Comparison of ENCODE assay signal across 6 cellular contexts in the genomic region with DNA sequence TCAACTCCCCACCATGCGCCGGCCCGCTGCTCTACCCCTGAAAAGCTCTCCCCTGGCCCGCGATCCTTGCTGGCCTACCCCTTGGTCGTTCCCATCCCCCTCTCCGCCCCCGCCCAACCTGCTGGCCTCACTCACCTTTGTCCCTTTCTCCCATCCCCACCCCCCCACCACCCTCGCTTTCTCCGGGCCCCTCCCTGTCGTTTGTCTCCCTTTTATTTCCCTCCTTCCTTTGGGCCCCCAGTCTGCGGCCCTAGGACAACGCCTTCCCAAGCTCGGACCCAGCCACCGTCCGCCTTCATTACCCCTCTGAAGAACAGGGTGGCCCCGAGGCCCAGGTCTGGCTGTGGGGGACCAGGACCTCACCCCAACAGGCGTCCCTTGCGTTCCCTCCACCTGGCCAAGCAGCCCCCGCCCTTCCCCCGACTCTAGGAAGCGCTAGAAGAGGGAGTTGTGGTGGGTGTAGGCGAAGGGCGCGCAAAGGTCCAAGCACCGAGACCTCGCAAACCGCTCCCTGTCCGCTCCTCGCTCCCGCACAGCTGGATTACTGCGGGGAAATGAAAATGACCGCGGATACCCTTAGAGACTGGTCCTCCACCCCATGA. TPM values are rescaled to one million over a fixed set of nuclear protein-coding genes. Genes with fewer than 3 reads are reported as not detected.
DNase-seq lines count a peak whose midpoint lies in the region; ATAC-seq, FAIRE-seq and TF ChIP-seq lines count a peak whose summit lies in the region.

No MANE protein-coding gene starts in this region.

- no peak for TF ChIP-seq CTCF in A549 (IDR thresholded peaks at IDR 0.05)
- TF ChIP-seq CTCF in left lung (IDR thresholded peaks at IDR 0.05) = no peak
- no peak for TF ChIP-seq CTCF in PC-9 (conservative IDR thresholded peaks at IDR 0.05)

- H3K9me3 ChIP-seq in A549 = no peaks in the 10 kb centered on the region
- H3K9me3 ChIP-seq in left lung = no peaks in the 10 kb centered on the region
- no peaks in the 10 kb centered on the region for H3K9me3 ChIP-seq in PC-9 (ENCODE audit: insufficient read depth, low read depth)

- WGBS in A549 (ENCODE audit: missing lambda C conversion rate) = 93% methylated on average over 30 of the region's 34 CpGs

- POLR2A ChIA-PET in A549 (lab: Yijun Ruan, JAX) = interaction anchor here (0.6 to 1.3 kb wide), 3 partner anchors 49 to 154 kb away, joined by 3 read pairs; no protein-coding TSS in a partner anchor
- POLR2A ChIA-PET in PC-9 (lab: Charles Lee; ENCODE audit: unreplicated experiment) = no interaction called here

- FAIRE-seq in A549 (lab: Jason Lieb, UNC) = no peak

- H3K79me2 ChIP-seq in PC-9 (ENCODE audit: low read depth) = no peaks in the 10 kb centered on the region

- no peak for TF ChIP-seq EP300 in A549 (IDR thresholded peaks at IDR 0.05)

- no peak for ATAC-seq in A549
- no peak for ATAC-seq in left lung

- H2AFZ ChIP-seq in PC-9 = no peak overlapping the region

- H3K36me3 ChIP-seq in left lung = no peaks in the 10 kb centered on the region
- H3K36me3 ChIP-seq in PC-9 (ENCODE audit: low read depth) = no peaks in the 10 kb centered on the region

- no peaks in the 10 kb centered on the region for H4K20me1 ChIP-seq in PC-9 (ENCODE audit: insufficient read depth)

- H3K27ac ChIP-seq in A549 (peak overlapping the region; percentile 82 to 93), left lung (peak overlapping the region; percentile 33 to 80), PC-9 (no peak overlapping the region)

- CTCF ChIA-PET in A549 (lab: Yijun Ruan, JAX) (interaction anchor here (0.6 to 11.7 kb wide), 53 partner anchors 8 to 414 kb away, joined by 3 to 259 read pairs (median 6); a partner anchor contains a TSS), PC-9 (lab: Charles Lee) (interaction anchor here (0.7 to 1.5 kb wide), 3 partner anchors 29 to 135 kb away, joined by 5 to 9 read pairs (median 7); no protein-coding TSS in a partner anchor)

- DNase-seq in A549 (ENCODE audit: low read depth in 1 of 2, low spot score in 1 of 2) (no peak), SW480 (ENCODE audit: low spot score) (peak; percentile 52), left lung (peak in 1 of 2 donors; percentile 78), Kasumi-1 (lab: John Stamatoyannopoulos, UW) (no peak), NCI-H1105 treated with DMSO at 0.1 percent for 48 hours (lab: John Stamatoyannopoulos, UW) (no peak), PC-9 (no peak)

- no peaks in the 10 kb centered on the region for H3K9me2 ChIP-seq in PC-9 (ENCODE audit: insufficient read depth)

- peaks cover 20% of the 10 kb centered on the region; the same call in 1 of the 2 replicates for H3F3A ChIP-seq in PC-9 (ENCODE audit: insufficient read depth, low read depth)

- H3K4me2 ChIP-seq in A549 = peak overlapping the region; percentile 79
- H3K4me2 ChIP-seq in PC-9 = no peak overlapping the region

- intact Hi-C loops in left lung (cut with DNase I) (loop anchor here in 1 of 2 donors (5.0 kb wide), 1 partner anchor 35 kb away; no protein-coding TSS in a partner anchor), PC-9 (cut with micrococcal nuclease; ENCODE audit: unreplicated experiment) (loop anchor here (2.0 kb wide), 1 partner anchor 31 kb away; no protein-coding TSS in a partner anchor)

- H3K4me1 ChIP-seq in A549 (peaks cover 79% of the 10 kb centered on the region), left lung (peaks cover 15 to 65% of the 10 kb centered on the region in 2 donors), PC-9 (replicated peaks; ENCODE audit: insufficient read depth) (peaks cover 38% of the 10 kb centered on the region)

- H3K4me3 ChIP-seq in A549 (no peak overlapping the region; the same call in 2 of the 3 replicates), left lung (peak overlapping the region; percentile 6 to 51), PC-9 (no peak overlapping the region)

- BruUV-seq in PC-9 (replicated peaks; lab: Mats Ljungman, UMichigan) = no TSS peak

- H3K27me3 ChIP-seq in left lung (no peaks in the 10 kb centered on the region), PC-9 (ENCODE audit: insufficient read depth, low read depth) (no peaks in the 10 kb centered on the region)

- no peak for TF ChIP-seq RAD21 in A549 (conservative IDR thresholded peaks at IDR 0.05 in 1 of 2, IDR thresholded peaks at IDR 0.05 in 1 of 2)

- no peak for TF ChIP-seq POLR2A in A549 (IDR thresholded peaks at IDR 0.05; ENCODE audit: low read length)

TF ChIP-seq in A549, 52 proteins besides CTCF, POLR2A, EP300 and RAD21:
- TF ChIP-seq MYC (IDR thresholded peaks at IDR 0.05; ENCODE audit: borderline replicate concordance, low read length) = no peak
- no peak for TF ChIP-seq HOXB5 (CRISPR knock-in tag; IDR thresholded peaks at IDR 0.05)

RNA-seq across cellular contexts. Expression of a gene that starts 6.9 kb away (rescaled TPM):
- polyA plus RNA-seq in A549 (2011; rRNA removed) = 86.8 and 104 TPM in 2 replicates
- polyA plus RNA-seq in A549 (2012; cell fraction: cytosol; rRNA removed) = 12.2 and 16.5 TPM in 2 replicates
- 13.7 and 22.7 TPM in 2 replicates for polyA plus RNA-seq in A549 (2012; cell fraction: nucleus; rRNA removed)
- polyA plus RNA-seq in A549 (2017; fragmentation: RNase III; extraction: RNeasy Plus Mini Kit Qiagen cat#74134 plus additional on column Dnase treatment) = 30.1 to 44.2 TPM (median 39.8 TPM) in 3 replicates
- 111 and 138 TPM in 2 replicates for polyA minus RNA-seq in A549 (2011; rRNA and poly(A)+ RNA removed)
- 10 to 100 TPM; 41.2 to 67.6 TPM for total RNA-seq in left lung
- total RNA-seq in PC-9 (2021) = 4.7 and 5.9 TPM in 2 replicates

RNA-seq across cellular contexts. Expression of a gene that starts 7.6 kb away (rescaled TPM):
- polyA plus RNA-seq in A549 (2011; rRNA removed) (113 and 116 TPM in 2 replicates), A549 (2017; fragmentation: RNase III; extraction: RNeasy Plus Mini Kit Qiagen cat#74134 plus additional on column Dnase treatment) (172 to 173 TPM (median 172 TPM) in 3 replicates)
- 97.7 and 110 TPM in 2 replicates for polyA plus RNA-seq in A549 (2012; cell fraction: cytosol; rRNA removed)
- polyA plus RNA-seq in A549 (2012; cell fraction: nucleus; rRNA removed) = 56.3 and 70.8 TPM in 2 replicates
- polyA minus RNA-seq in A549 (2011; rRNA and poly(A)+ RNA removed) = 18.3 and 23.2 TPM in 2 replicates
- total RNA-seq in left lung (10 to 100 TPM; 72.3 to 84.7 TPM), PC-9 (2021) (76.7 and 84.8 TPM in 2 replicates)

RNA-seq across cellular contexts. Expression of a gene that starts 14.3 kb away (rescaled TPM):
- 1.9 and 2.5 TPM in 2 replicates for polyA plus RNA-seq in A549 (2011; rRNA removed)
- polyA plus RNA-seq in A549 (2012; cell fraction: cytosol; rRNA removed) = 1.9 TPM in 2 replicates
- polyA plus RNA-seq in A549 (2012; cell fraction: nucleus; rRNA removed) = 13.2 and 13.8 TPM in 2 replicates
- polyA plus RNA-seq in A549 (2017; fragmentation: RNase III; extraction: RNeasy Plus Mini Kit Qiagen cat#74134 plus additional on column Dnase treatment) = 1.1 to 2.0 TPM (median 1.5 TPM) in 3 replicates
- polyA minus RNA-seq in A549 (2011; rRNA and poly(A)+ RNA removed) = 1.7 and 2.3 TPM in 2 replicates
- total RNA-seq in left lung = 100 to 1,000 TPM; 201 to 225 TPM
- 22.4 and 34.8 TPM in 2 replicates for total RNA-seq in PC-9 (2021)

RNA-seq across cellular contexts. Expression of a gene that starts 49.4 kb away (rescaled TPM):
- polyA plus RNA-seq in A549 (2011; rRNA removed) (74.3 and 99.6 TPM in 2 replicates), A549 (2017; fragmentation: RNase III; extraction: RNeasy Plus Mini Kit Qiagen cat#74134 plus additional on column Dnase treatment) (45.5 to 62.9 TPM (median 57.2 TPM) in 3 replicates)
- polyA plus RNA-seq in A549 (2012; cell fraction: cytosol; rRNA removed) = 56.1 and 79.2 TPM in 2 replicates
- polyA plus RNA-seq in A549 (2012; cell fraction: nucleus; rRNA removed) = 93.7 and 133 TPM in 2 replicates
- 129 and 185 TPM in 2 replicates for polyA minus RNA-seq in A549 (2011; rRNA and poly(A)+ RNA removed)
- total RNA-seq in left lung (100 to 1,000 TPM; 141 to 147 TPM), PC-9 (2021) (59.0 and 61.6 TPM in 2 replicates)

RNA-seq across cellular contexts. Expression of a gene that starts 55.6 kb away (rescaled TPM):
- 199 and 247 TPM in 2 replicates for polyA plus RNA-seq in A549 (2011; rRNA removed)
- polyA plus RNA-seq in A549 (2012; cell fraction: cytosol; rRNA removed) = 178 and 242 TPM in 2 replicates
- polyA plus RNA-seq in A549 (2012; cell fraction: nucleus; rRNA removed) = 207 and 247 TPM in 2 replicates
- 126 to 133 TPM (median 132 TPM) in 3 replicates for polyA plus RNA-seq in A549 (2017; fragmentation: RNase III; extraction: RNeasy Plus Mini Kit Qiagen cat#74134 plus additional on column Dnase treatment)
- 140 and 154 TPM in 2 replicates for polyA minus RNA-seq in A549 (2011; rRNA and poly(A)+ RNA removed)
- total RNA-seq in left lung = 10 to 100 TPM; 92.5 to 95.6 TPM
- 65.2 and 70.9 TPM in 2 replicates for total RNA-seq in PC-9 (2021)

Comparison
In these comparisons a context has a peak if more than half of its experiments do, and no peak if none do; other contexts are left out.
1. H3K4me3 ChIP-seq: peak in left lung (2 of 2); none in A549 (single experiment) and PC-9 (single experiment).